Comparison of ENCODE assay signal across 14 cellular contexts in genomic region chr11:18769802-18770456, GRCh38. TPM values are rescaled to one million over a fixed set of nuclear protein-coding genes. Genes with fewer than 3 reads are reported as not detected.
DNase-seq lines count a peak whose midpoint lies in the region; ATAC-seq and TF ChIP-seq lines count a peak whose summit lies in the region.
"Had no signal": no experiment of that assay in that cellular context is flagged by ENCODE, and none has a peak within 500 bp of the region (broad histone marks: within the 10 kb centered on the region; RNA-seq: fewer than 3 reads in every experiment).

No MANE protein-coding gene starts in this region.

- intact Hi-C loops in transverse colon (cut with DNase I; ENCODE audit: low total_unique reads) = no loop called here

- no peak for TF ChIP-seq EP300 in transverse colon (IDR thresholded peaks at IDR 0.05; ENCODE audit: low read depth)

- in situ Hi-C loops in transverse colon (cut with MboI; ENCODE audit: low pct_ligation_motif_present in 1 of 4, low pct_unique_long_range_greater_than_20kb in 1 of 4, low sequenced_read_pairs in 3 of 4) = no loop called here

- peaks cover 0 to 3% (median 0%) of the 10 kb centered on the region in 4 donors for H3K4me1 ChIP-seq in transverse colon

- H3K36me3 ChIP-seq in transverse colon = no peaks in the 10 kb centered on the region

- no peak overlapping the region for H3K4me3 ChIP-seq in transverse colon
- H3K4me3 ChIP-seq: A549 had no signal

- H3K4me3 Mint-ChIP-seq in activated T-cell treated with anti-CD3 and anti-CD28 coated beads, Interleukin-2, amount 50 U/mL, for 24 hours = no peak overlapping the region
- H3K4me3 Mint-ChIP-seq in activated T-cell treated with anti-CD3 and anti-CD28 coated beads, Interleukin-2, amount 50 U/mL, for 72 hours = no peak overlapping the region
- H3K4me3 Mint-ChIP-seq: activated naive CD8-positive, alpha-beta T cell had no signal

- H3K9me3 Mint-ChIP-seq in activated T-cell treated with anti-CD3 and anti-CD28 coated beads, Interleukin-2, amount 50 U/mL, for 24 hours = no peaks in the 10 kb centered on the region
- H3K9me3 Mint-ChIP-seq in activated T-cell treated with anti-CD3 and anti-CD28 coated beads, Interleukin-2, amount 50 U/mL, for 72 hours = no peaks in the 10 kb centered on the region

- TF ChIP-seq CTCF in transverse colon (IDR thresholded peaks at IDR 0.05) = no peak

- no peak for TF ChIP-seq POLR2A in transverse colon (IDR thresholded peaks at IDR 0.05)

- H3K4me1 Mint-ChIP-seq in activated T-cell treated with anti-CD3 and anti-CD28 coated beads, Interleukin-2, amount 50 U/mL, for 24 hours (ENCODE audit: low read depth) = peaks cover 20% of the 10 kb centered on the region
- H3K4me1 Mint-ChIP-seq in activated T-cell treated with anti-CD3 and anti-CD28 coated beads, Interleukin-2, amount 50 U/mL, for 72 hours (ENCODE audit: low read depth) = peaks cover 20% of the 10 kb centered on the region

- H3K27me3 ChIP-seq in transverse colon = no peaks in the 10 kb centered on the region

- no peak for ATAC-seq in activated T-cell treated with anti-CD3 and anti-CD28 coated beads, Interleukin-2, amount 50 U/mL, for 72 hours (replicated peaks in 1 of 2)
- ATAC-seq in HG02678 (IDR thresholded peaks at IDR 0.05; ENCODE audit: unreplicated experiment) = peak; percentile 62
- ATAC-seq: A549 had no signal

- H3K9me3 ChIP-seq in transverse colon = no peaks in the 10 kb centered on the region
- H3K9me3 ChIP-seq: A549 had no signal

- peaks cover 34% of the 10 kb centered on the region for H3K27me3 Mint-ChIP-seq in activated T-cell treated with anti-CD3 and anti-CD28 coated beads, Interleukin-2, amount 50 U/mL, for 24 hours
- H3K27me3 Mint-ChIP-seq in activated T-cell treated with anti-CD3 and anti-CD28 coated beads, Interleukin-2, amount 50 U/mL, for 72 hours (ENCODE audit: low read depth) = peaks cover 40% of the 10 kb centered on the region

- 27 to 46% methylated on average over 4 to 8 of the region's 8 CpGs for WGBS in transverse colon (ENCODE audit: low coverage in 1 of 2), 2 donors

- H3K36me3 Mint-ChIP-seq in activated T-cell treated with anti-CD3 and anti-CD28 coated beads, Interleukin-2, amount 50 U/mL, for 24 hours (ENCODE audit: low read depth) = no peaks in the 10 kb centered on the region
- no peaks in the 10 kb centered on the region for H3K36me3 Mint-ChIP-seq in activated T-cell treated with anti-CD3 and anti-CD28 coated beads, Interleukin-2, amount 50 U/mL, for 72 hours (ENCODE audit: insufficient read depth in 2 of 2)

- DNase-seq in activated T-cell treated with anti-CD3 and anti-CD28 coated beads, Interleukin-2, amount 50 U/mL, for 24 hours = no peak
- DNase-seq in activated T-cell treated with anti-CD3 and anti-CD28 coated beads, Interleukin-2, amount 50 U/mL, for 72 hours = no peak
- DNase-seq in NCI-H524 treated with DMSO at 0.1 percent for 48 hours (lab: John Stamatoyannopoulos, UW) (peak; percentile 47), transverse colon (peak; percentile 52), NCI-H1417 treated with DMSO at 0.1 percent for 48 hours (lab: John Stamatoyannopoulos, UW) (no peak), SIG-M5 treated with dmso at 0.1 percent for 504 hours (lab: John Stamatoyannopoulos, UW; ENCODE audit: unreplicated experiment) (no peak), activated gamma-delta T cell (lab: John Stamatoyannopoulos, UW) (no peak)
- DNase-seq: NCI-H446 had no signal

- no peak overlapping the region for H3K27ac ChIP-seq in transverse colon
- H3K27ac ChIP-seq: A549 had no signal

- peak overlapping the region; percentile 58 for H3K27ac Mint-ChIP-seq in activated T-cell treated with anti-CD3 and anti-CD28 coated beads, Interleukin-2, amount 50 U/mL, for 24 hours
- no peak overlapping the region for H3K27ac Mint-ChIP-seq in activated T-cell treated with anti-CD3 and anti-CD28 coated beads, Interleukin-2, amount 50 U/mL, for 72 hours
- H3K27ac Mint-ChIP-seq: activated naive CD8-positive, alpha-beta T cell had no signal

RNA-seq across cellular contexts. Expression of gene PTPN5, which starts 21.7 kb away (rescaled TPM):
- total RNA-seq in activated T-cell treated with anti-CD3 and anti-CD28 coated beads, Interleukin-2, amount 50 U/mL, for 72 hours = not detected
- under 1 TPM in 2 of 4 donors, not detected in 2; 0.27 to 0.64 TPM for total RNA-seq in transverse colon
- total RNA-seq: endothelial cell of umbilical vein, kidney epithelial cell, pulmonary artery endothelial cell had no signal

RNA-seq across cellular contexts. Expression of gene IGSF22, which starts 43.9 kb away (rescaled TPM):
- under 1 TPM; 0.34 to 0.39 TPM for total RNA-seq in activated T-cell treated with anti-CD3 and anti-CD28 coated beads, Interleukin-2, amount 50 U/mL, for 72 hours
- total RNA-seq in transverse colon = under 1 TPM in 1 of 4 donors, not detected in 3; 0.16 TPM
- total RNA-seq: endothelial cell of umbilical vein, pulmonary artery endothelial cell had no signal

Comparison
In these comparisons a context has a peak if more than half of its experiments do, and no peak if none do; other contexts are left out.
1. DNase-seq: peak in NCI-H524 treated with DMSO at 0.1 percent for 48 hours (single experiment) and transverse colon (single experiment); none in activated T-cell treated with anti-CD3 and anti-CD28 coated beads, Interleukin-2, amount 50 U/mL, for 24 hours (single experiment), activated T-cell treated with anti-CD3 and anti-CD28 coated beads, Interleukin-2, amount 50 U/mL, for 72 hours (0 of 2), NCI-H1417 treated with DMSO at 0.1 percent for 48 hours (single experiment), SIG-M5 treated with dmso at 0.1 percent for 504 hours (single experiment) and activated gamma-delta T cell (single experiment).